Comparison of ENCODE assay signal across 13 cellular contexts in genomic region chr1:54397090-54397591, GRCh38. TPM values are rescaled to one million over a fixed set of nuclear protein-coding genes. Genes with fewer than 3 reads are reported as not detected.
DNase-seq lines count a peak whose midpoint lies in the region; ATAC-seq and TF ChIP-seq lines count a peak whose summit lies in the region.
"Had no signal": no experiment of that assay in that cellular context is flagged by ENCODE, and none has a peak within 500 bp of the region (broad histone marks: within the 10 kb centered on the region; RNA-seq: fewer than 3 reads in every experiment).

No MANE protein-coding gene starts in this region.

- intact Hi-C loops in left lung (cut with DNase I) (no loop called here), testis (cut with DNase I; ENCODE audit: low total_unique reads) (no loop called here)

- peak overlapping the region in 3 of 5 experiments; percentile 19 to 50 (median 34) for H3K4me3 Mint-ChIP-seq in brain
- H3K4me3 Mint-ChIP-seq: activated T-cell treated with anti-CD3 and anti-CD28 coated beads, Interleukin-2, amount 50 U/mL, for 72 hours; naive thymus-derived CD8-positive, alpha-beta T cell had no signal

- H3K27ac ChIP-seq in left lung (no peak overlapping the region), testis (no peak overlapping the region)

- WGBS in testis, 2 donors: 44 to 70% methylated on average over 3 to 5 of the region's 5 CpGs

- DNase-seq in NCI-H226: peak; percentile 43
- no peak for DNase-seq in left lung
- peak; percentile 94 for DNase-seq in testis
- no peak for DNase-seq in NK-92 (lab: John Stamatoyannopoulos, UW; ENCODE audit: unreplicated experiment)
- no peak for DNase-seq in SHP77 treated with DMSO at 0.1 percent for 48 hours (lab: John Stamatoyannopoulos, UW)
- no peak for DNase-seq in dermis blood vessel endothelial cell
- DNase-seq: activated T-cell treated with anti-CD3 and anti-CD28 coated beads, Interleukin-2, amount 50 U/mL, for 72 hours; esophagus squamous epithelium; MM.1S; naive thymus-derived CD8-positive, alpha-beta T cell; NCI-H69 had no signal

- H3K4me1 ChIP-seq in left lung (peaks cover 0 to 9% of the 10 kb centered on the region in 2 donors), testis (peaks cover 40% of the 10 kb centered on the region)

- H3K27me3 Mint-ChIP-seq in brain: no peaks in the 10 kb centered on the region
- H3K27me3 Mint-ChIP-seq: naive thymus-derived CD8-positive, alpha-beta T cell had no signal

- no peak for TF ChIP-seq CTCF in brain (conservative IDR thresholded peaks at IDR 0.05)
- no peak for TF ChIP-seq CTCF in left lung (IDR thresholded peaks at IDR 0.05)
- no peak for TF ChIP-seq CTCF in testis (IDR thresholded peaks at IDR 0.05)

- H3K36me3 Mint-ChIP-seq in brain: peaks cover 89% of the 10 kb centered on the region

- H3K36me3 ChIP-seq in left lung: peaks cover 0 to 51% of the 10 kb centered on the region in 2 donors
- H3K36me3 ChIP-seq in testis (ENCODE audit: low read depth, missing control alignments): no peaks in the 10 kb centered on the region

- peak; percentile 59 for ATAC-seq in left lung
- ATAC-seq: activated CD4-positive, CD25-positive, alpha-beta regulatory T cell treated with anti-CD3 and anti-CD28 coated beads, Interleukin-2, amount 50 U/mL, for 24 hours; activated T-cell treated with anti-CD3 and anti-CD28 coated beads, Interleukin-2, amount 50 U/mL, for 72 hours; naive thymus-derived CD8-positive, alpha-beta T cell had no signal

- H3K4me3 ChIP-seq in left lung (no peak overlapping the region), testis (no peak overlapping the region)
- H3K4me3 ChIP-seq: esophagus squamous epithelium had no signal

- TF ChIP-seq POLR2A in testis (IDR thresholded peaks at IDR 0.05): no peak

- H3K9me3 Mint-ChIP-seq in brain: no peaks in the 10 kb centered on the region
- H3K9me3 Mint-ChIP-seq: activated T-cell treated with anti-CD3 and anti-CD28 coated beads, Interleukin-2, amount 50 U/mL, for 72 hours; naive thymus-derived CD8-positive, alpha-beta T cell had no signal

- H3K9me3 ChIP-seq in left lung: no peaks in the 10 kb centered on the region
- H3K9me3 ChIP-seq in testis: no peaks in the 10 kb centered on the region
- H3K9me3 ChIP-seq: esophagus squamous epithelium had no signal

- no peaks in the 10 kb centered on the region for H3K27me3 ChIP-seq in left lung
- no peaks in the 10 kb centered on the region for H3K27me3 ChIP-seq in testis
- H3K27me3 ChIP-seq: esophagus squamous epithelium had no signal

- H3K4me1 Mint-ChIP-seq in brain: peaks cover 92% of the 10 kb centered on the region

- H3K27ac Mint-ChIP-seq in brain: peak overlapping the region in 4 of 5 experiments; percentile 43 to 89 (median 74)
- H3K27ac Mint-ChIP-seq: activated T-cell treated with anti-CD3 and anti-CD28 coated beads, Interleukin-2, amount 50 U/mL, for 72 hours had no signal

RNA-seq across cellular contexts. Expression of gene SSBP3, which starts 9.1 kb away (rescaled TPM):
- 197 TPM for polyA plus RNA-seq in brain (ENCODE audit: insufficient read depth, low read depth, low replicate concordance)
- total RNA-seq in left lung: 10 to 100 TPM; 33.0 to 35.2 TPM
- total RNA-seq in testis: 10 to 100 TPM; 91.6 to 99.0 TPM
- 88.8 TPM for polyA plus RNA-seq in testis (ENCODE audit: insufficient read depth, low read depth, low replicate concordance)
- 6.6 and 9.6 TPM in 2 replicates for total RNA-seq in dermis blood vessel endothelial cell

Comparison
In these comparisons a context has a peak if more than half of its experiments do, and no peak if none do; other contexts are left out.
1. DNase-seq: peak in NCI-H226 (single experiment) and testis (single experiment); none in left lung (0 of 2), NK-92 (single experiment), SHP77 treated with DMSO at 0.1 percent for 48 hours (single experiment) and dermis blood vessel endothelial cell (single experiment).